ENCODE assay signal across 28 cellular contexts in the genomic region with DNA sequence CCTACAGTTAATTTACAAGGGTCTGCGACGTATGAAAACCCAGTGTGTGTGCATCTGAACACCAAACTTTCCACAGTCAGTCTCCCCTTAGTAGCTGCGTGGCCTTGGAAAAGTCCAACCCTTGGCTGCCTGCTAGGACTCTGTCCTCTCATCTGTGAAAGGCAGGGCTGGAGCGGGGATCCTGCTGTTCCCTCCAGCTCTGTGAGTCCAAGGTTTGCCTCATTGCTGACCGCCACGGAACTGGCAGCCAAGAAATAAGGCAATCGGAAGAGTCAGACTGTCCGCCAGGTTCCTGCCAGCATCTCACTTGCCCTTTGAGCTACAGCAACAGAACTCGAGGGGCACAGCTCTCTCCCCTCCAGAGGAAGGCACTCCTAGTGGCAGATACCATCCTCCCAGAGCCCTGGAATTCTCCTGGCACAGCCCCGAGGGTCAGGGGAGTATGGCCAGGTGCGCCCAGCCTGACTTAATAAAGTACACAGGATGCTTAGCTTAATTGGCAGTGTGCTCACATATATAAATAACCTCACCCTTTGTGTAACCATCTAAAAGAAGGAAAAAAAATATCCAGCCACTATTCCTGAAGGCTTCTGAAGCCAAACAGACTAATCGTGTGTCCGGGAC.
DNase-seq lines count a peak whose midpoint lies in the region; ATAC-seq, FAIRE-seq and TF ChIP-seq lines count a peak whose summit lies in the region.
"Had no signal": no experiment of that assay in that cellular context is flagged by ENCODE, and none has a peak within 500 bp of the region (broad histone marks: within the 10 kb centered on the region; RNA-seq: fewer than 3 reads in every experiment).

No MANE protein-coding gene starts in this region.

- H2BK120ac ChIP-seq in H1 (replicated peaks; ENCODE audit: low read depth, low read length) = no peak overlapping the region

- TF ChIP-seq CTCF in H1 (IDR thresholded peaks at IDR 0.05; ENCODE audit: control extremely low read depth in 1 of 3, insufficient read depth in 1 of 3, low read depth in 1 of 3, low read length in 3 of 3) = no peak
- TF ChIP-seq CTCF in psoas muscle (IDR thresholded peaks at IDR 0.05) = no peak

- WGBS in H1 (ENCODE audit: extremely low coverage in 1 of 2, insufficient coverage in 1 of 2, insufficient read length in 1 of 2, insufficient replicate concordance in 2 of 2, low coverage in 1 of 2, low lambda C conversion rate in 2 of 2, missing lambda C conversion rate in 1 of 2), 2 experiments = 76% methylated on average over 12 of the region's 13 CpGs; no CpG with 5 or more reads in 1 of the 2 experiments
- 29 to 41% (median 30%) methylated on average over 13 of the region's 13 CpGs for WGBS in psoas muscle, 3 donors

- no peaks in the 10 kb centered on the region for H3K23me2 ChIP-seq in H1 (ENCODE audit: low read depth, low read length)

- TF ChIP-seq RAD21 in H1 (IDR thresholded peaks at IDR 0.05 in 1 of 2, conservative IDR thresholded peaks at IDR 0.05 in 1 of 2; ENCODE audit: low read depth in 2 of 2, low read length in 2 of 2) = no peak

- CTCF ChIA-PET in H1 (lab: Charles Lee; ENCODE audit: partially characterized antibody) = interaction anchor here (1.5 to 1.8 kb wide), 2 partner anchors 17 to 22 kb away, joined by 3 to 5 read pairs; no protein-coding TSS in a partner anchor

- no peak overlapping the region for H2BK20ac ChIP-seq in H1 (ENCODE audit: low read length)

- H2BK5ac ChIP-seq in H1 (ENCODE audit: low read depth, low read length) = no peak overlapping the region

- H3K4me2 ChIP-seq in H1 (ENCODE audit: insufficient read depth in 1 of 2, low read depth in 2 of 2, low read length in 2 of 2) = no peak overlapping the region
- H3K4me2 ChIP-seq: PC-9 had no signal

- FAIRE-seq in H1 (lab: Jason Lieb, UNC) = no peak
- FAIRE-seq: G401.6, TTC549 had no signal

- in situ Hi-C loops in G401 (cut with HindIII; ENCODE audit: low sequenced_read_pairs) = no loop called here

- H3K23ac ChIP-seq in H1 (ENCODE audit: insufficient read length) = no peak overlapping the region

- H2AFZ ChIP-seq in H1 (ENCODE audit: low read length) = no peak overlapping the region
- H2AFZ ChIP-seq: GM23248, PC-9 had no signal

- no peak overlapping the region for H3K14ac ChIP-seq in H1 (ENCODE audit: insufficient read length)

- no peaks in the 10 kb centered on the region for H3K27me3 ChIP-seq in H1 (replicated peaks in 1 of 4; ENCODE audit: control insufficient read depth in 3 of 4, extremely low read depth in 1 of 4, insufficient read depth in 3 of 4, low read length in 3 of 4)
- H3K27me3 ChIP-seq in psoas muscle (ENCODE audit: insufficient read depth in 3 of 3, low read length in 2 of 3) = no peaks in the 10 kb centered on the region
- H3K27me3 ChIP-seq: heart left ventricle, SJSA1, thyroid gland had no signal

- no peaks in the 10 kb centered on the region for H3K79me2 ChIP-seq in H1 (ENCODE audit: control insufficient read depth in 1 of 2, insufficient read depth in 2 of 2, low read length in 2 of 2)

- ATAC-seq in psoas muscle = peak; percentile 30 to 77 (median 65)
- ATAC-seq in HG03108 (IDR thresholded peaks at IDR 0.05; ENCODE audit: unreplicated experiment) = no peak
- ATAC-seq in GM19351 (IDR thresholded peaks at IDR 0.05; ENCODE audit: unreplicated experiment) = no peak
- ATAC-seq: activated CD8-positive, alpha-beta T cell treated with anti-CD3 and anti-CD28 coated beads, Interleukin-2, amount 10 ng/mL, durations not matched to agents 7 days and 5 days; activated naive CD8-positive, alpha-beta T cell treated with anti-CD3 and anti-CD28 coated beads, Interleukin-2, amount 50 U/mL, for 24 hours; naive thymus-derived CD4-positive, alpha-beta T cell; stimulated activated naive CD8-positive, alpha-beta T cell treated with anti-CD3 and anti-CD28 coated beads, Interleukin-15, Interleukin-2, amounts not matched to agents 100 U/mL and 50 U/mL, for 24 hours had no signal

- no peak overlapping the region for H2BK15ac ChIP-seq in H1 (ENCODE audit: low read length)

- H3K4me3 ChIP-seq in H1 (ENCODE audit: extremely low read depth in 1 of 4, insufficient read depth in 2 of 4, low read depth in 3 of 4, low read length in 4 of 4) (no peak overlapping the region), psoas muscle (no peak overlapping the region)
- H3K4me3 ChIP-seq: GM23248, heart left ventricle, PC-9, SJSA1, thyroid gland had no signal

- no peak overlapping the region for H3K18ac ChIP-seq in H1 (ENCODE audit: extremely low read depth, low read length)

- no peak overlapping the region for H2BK12ac ChIP-seq in H1 (ENCODE audit: low read depth, low read length)

- no peak overlapping the region for H3K9ac ChIP-seq in H1 (replicated peaks in 1 of 4; ENCODE audit: extremely low read depth in 1 of 4, low read depth in 3 of 4, low read length in 3 of 4)
- H3K9ac ChIP-seq: GM23248 had no signal

- H3K27ac ChIP-seq in H1 (ENCODE audit: low read depth, low read length) (no peak overlapping the region), psoas muscle (no peak overlapping the region)
- H3K27ac ChIP-seq: GM23248, heart left ventricle, PC-9, SJSA1, thyroid gland had no signal

- TF ChIP-seq EP300 in H1 (IDR thresholded peaks at IDR 0.05; ENCODE audit: borderline replicate concordance in 1 of 2, low read depth in 2 of 2, low read length in 2 of 2) = no peak

- intact Hi-C loops in psoas muscle (cut with DNase I) = no loop called here

- H4K5ac ChIP-seq in H1 (ENCODE audit: insufficient read length, low read depth, low read length) = no peak overlapping the region

- H3K56ac ChIP-seq in H1 (replicated peaks; ENCODE audit: insufficient read length, low read depth, low read length) = no peak overlapping the region

- DNase-seq in G401 (ENCODE audit: low spot score) (peak; percentile 92), NCI-H2081 (lab: John Stamatoyannopoulos, UW) (peak; percentile 27 to 72), H1 (ENCODE audit: low read depth in 1 of 2, low spot score in 2 of 2) (no peak), psoas muscle (peak; percentile 55 to 78), AG20443 (ENCODE audit: low spot score) (no peak)
- DNase-seq: activated CD8-positive, alpha-beta T cell treated with anti-CD3 and anti-CD28 coated beads, Interleukin-2, amount 10 ng/mL, durations not matched to agents 7 days and 5 days; activated effector memory CD4-positive, alpha-beta T cell treated with anti-CD3 and anti-CD28 coated beads, Interleukin-2, amount 50 U/mL, for 16 hours; activated naive CD8-positive, alpha-beta T cell treated with anti-CD3 and anti-CD28 coated beads, Interleukin-2, amount 50 U/mL, for 24 hours; activated T-cell treated with anti-CD3 and anti-CD28 coated beads for 4 hours; CD4-positive, alpha-beta T cell; DMS 273 treated with DMSO at 0.1 percent for 48 hours; effector CD4-positive, alpha-beta T cell; GM23248; heart left ventricle; KBM-7; naive thymus-derived CD4-positive, alpha-beta T cell; NCI-H1694 treated with DMSO at 0.1 percent for 48 hours; NCI-H2227 treated with DMSO at 0.1 percent for 48 hours; occipital lobe; PC-9; stimulated activated naive CD8-positive, alpha-beta T cell treated with anti-CD3 and anti-CD28 coated beads, Interleukin-15, Interleukin-2, amounts not matched to agents 100 U/mL and 50 U/mL, for 24 hours; T-helper 1 cell; thyroid gland had no signal

- H4K91ac ChIP-seq in H1 (replicated peaks; ENCODE audit: insufficient read length, low read length) = no peak overlapping the region

- H3K9me3 ChIP-seq in H1 (ENCODE audit: insufficient read depth in 2 of 2, low read depth in 1 of 2, low read length in 1 of 2) = no peaks in the 10 kb centered on the region
- no peaks in the 10 kb centered on the region for H3K9me3 ChIP-seq in psoas muscle
- H3K9me3 ChIP-seq: heart left ventricle, SJSA1, thyroid gland had no signal

- H3K79me1 ChIP-seq in H1 (ENCODE audit: low read depth, low read length) = no peaks in the 10 kb centered on the region

- POLR2A ChIA-PET in H1 (lab: Charles Lee; ENCODE audit: partially characterized antibody) = no interaction called here

- no peak overlapping the region for H3K4ac ChIP-seq in H1 (replicated peaks; ENCODE audit: insufficient read length, low read depth, low read length)

- no peak overlapping the region for H2AK5ac ChIP-seq in H1 (ENCODE audit: low read depth, low read length)

- no peak for TF ChIP-seq POLR2A in H1 (IDR thresholded peaks at IDR 0.05; ENCODE audit: control extremely low read depth in 1 of 2, low read depth in 2 of 2, low read length in 2 of 2)

- H3K36me3 ChIP-seq in H1 (ENCODE audit: control insufficient read depth in 2 of 4, insufficient read depth in 4 of 4, low read length in 3 of 4) = no peaks in the 10 kb centered on the region
- no peaks in the 10 kb centered on the region for H3K36me3 ChIP-seq in psoas muscle (ENCODE audit: insufficient read depth in 1 of 2, low read depth in 1 of 2)
- H3K36me3 ChIP-seq: heart left ventricle, SJSA1, thyroid gland had no signal

- H3K4me1 ChIP-seq in H1 (replicated peaks in 1 of 4; ENCODE audit: control insufficient read depth in 3 of 4, insufficient read depth in 4 of 4, low read length in 3 of 4) (no peaks in the 10 kb centered on the region; a peak in 1 of 7 replicates), psoas muscle (no peaks in the 10 kb centered on the region)
- H3K4me1 ChIP-seq: heart left ventricle, SJSA1, thyroid gland had no signal

- peak overlapping the region; percentile 14; the same call in 1 of the 2 replicates for H4K8ac ChIP-seq in H1 (ENCODE audit: extremely low read depth, insufficient read depth, low read length)

- no peaks in the 10 kb centered on the region for H4K20me1 ChIP-seq in H1 (replicated peaks in 1 of 2; ENCODE audit: control insufficient read depth in 1 of 2, insufficient read depth in 2 of 2, low read length in 2 of 2)

TF ChIP-seq in H1, 55 proteins besides CTCF, POLR2A, EP300 and RAD21:
- TF ChIP-seq PHF8 (conservative IDR thresholded peaks at IDR 0.05; ENCODE audit: low read depth, low read length) (no peak), SP2 (IDR thresholded peaks at IDR 0.05; ENCODE audit: low read length) (no peak)
TF ChIP-seq in H1: peak in this region for 0.

Comparison
In these comparisons a context has a peak if more than half of its experiments do, and no peak if none do; other contexts are left out.
1. DNase-seq: peak in G401 (single experiment), NCI-H2081 (2 of 2) and psoas muscle (2 of 2); none in H1 (0 of 2) and AG20443 (single experiment).
2. ATAC-seq: peak in psoas muscle (4 of 4); none in HG03108 (single experiment) and GM19351 (single experiment).